16 cellular contexts compared by ENCODE assay signal in the genomic region with DNA sequence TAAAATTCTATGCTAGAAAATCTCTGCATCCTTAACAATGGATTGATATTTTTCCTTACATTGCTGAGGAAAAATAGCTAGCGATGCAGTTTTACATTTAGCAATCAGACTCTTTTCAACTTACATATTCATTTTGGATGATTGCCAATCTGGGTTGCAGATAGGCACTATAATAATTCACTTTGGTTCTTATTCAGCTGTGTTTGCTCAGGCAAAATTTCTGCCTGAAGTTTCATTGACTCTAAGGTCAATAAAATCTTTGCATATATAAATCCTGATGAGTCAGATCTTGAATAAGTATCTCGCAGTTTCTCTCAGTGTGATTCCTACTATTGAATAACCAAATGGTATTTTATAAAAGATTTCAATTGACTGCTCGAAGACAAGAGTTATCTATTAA.
DNase-seq lines count a peak whose midpoint lies in the region; ATAC-seq and TF ChIP-seq lines count a peak whose summit lies in the region.
"Had no signal": no experiment of that assay in that cellular context is flagged by ENCODE, and none has a peak within 500 bp of the region (broad histone marks: within the 10 kb centered on the region; RNA-seq: fewer than 3 reads in every experiment).

No MANE protein-coding gene starts in this region.

- no peak overlapping the region for H3K4me3 ChIP-seq in RWPE2 (ENCODE audit: severe bottlenecking)
- H3K4me3 ChIP-seq: BLaER1, GM23338 had no signal

- no peak overlapping the region for H3K27ac ChIP-seq in RWPE2 (ENCODE audit: poor library complexity, severe bottlenecking)
- H3K27ac ChIP-seq: BLaER1, KMS-11 had no signal

- H3K4me1 ChIP-seq in RWPE2 (ENCODE audit: insufficient read depth, poor library complexity, severe bottlenecking) = peaks cover 13% of the 10 kb centered on the region
- H3K4me1 ChIP-seq: BLaER1 had no signal

- H3K9me3 ChIP-seq in RWPE2 (ENCODE audit: severe bottlenecking) = no peaks in the 10 kb centered on the region
- H3K9me3 ChIP-seq: BLaER1 had no signal

- no peaks in the 10 kb centered on the region for H3K36me3 ChIP-seq in RWPE2 (ENCODE audit: low read depth)
- H3K36me3 ChIP-seq: BLaER1 had no signal

- no peaks in the 10 kb centered on the region for H3K27me3 ChIP-seq in RWPE2 (ENCODE audit: insufficient read depth, poor library complexity, severe bottlenecking)
- H3K27me3 ChIP-seq: BLaER1 had no signal

- ATAC-seq in RWPE2 (ENCODE audit: low read depth) (peak; percentile 65), GM19455 (IDR thresholded peaks at IDR 0.05; ENCODE audit: unreplicated experiment) (no peak)
- ATAC-seq: GM23338 had no signal

- TF ChIP-seq CTCF in RWPE2 (IDR thresholded peaks at IDR 0.05; ENCODE audit: poor library complexity, severe bottlenecking) = no peak

- peak; percentile 12 for DNase-seq in NCI-H510A treated with DMSO at 0.1 percent for 48 hours (lab: John Stamatoyannopoulos, UW)
- DNase-seq in NCI-H510A (lab: John Stamatoyannopoulos, UW) = no peak
- DNase-seq in NCI-H345 (lab: John Stamatoyannopoulos, UW) = peak; percentile 53
- no peak for DNase-seq in RWPE2 (ENCODE audit: low spot score)
- no peak for DNase-seq in mucosa of gallbladder (ENCODE audit: low spot score)
- no peak for DNase-seq in NCI-H2196 (lab: John Stamatoyannopoulos, UW; ENCODE audit: unreplicated experiment)
- DNase-seq: Calu3; CD4-positive, alpha-beta memory T cell; DMS79; NCI-H146; NCI-H2081 treated with DMSO at 0.1 percent for 48 hours; NCI-H226 had no signal

Comparison
In these comparisons a context has a peak if more than half of its experiments do, and no peak if none do; other contexts are left out.
1. DNase-seq: peak in NCI-H510A treated with DMSO at 0.1 percent for 48 hours (single experiment) and NCI-H345 (single experiment); none in NCI-H510A (single experiment), RWPE2 (single experiment), mucosa of gallbladder (single experiment) and NCI-H2196 (single experiment).